Comparison of ENCODE assay signal across 1 cellular context in genomic region chr15:98647026-98647773, GRCh38.
TF ChIP-seq lines count a peak whose summit lies in the region.

No MANE protein-coding gene starts in this region.

TF ChIP-seq in H1, 55 proteins besides CTCF, POLR2A, EP300 and RAD21:
- no peak for TF ChIP-seq GABPA (IDR thresholded peaks at IDR 0.05; ENCODE audit: borderline replicate concordance, insufficient read depth, low read length)
- TF ChIP-seq ASH2L (IDR thresholded peaks at IDR 0.05; ENCODE audit: low read length): peak; percentile 98
- TF ChIP-seq, protein P1, sequence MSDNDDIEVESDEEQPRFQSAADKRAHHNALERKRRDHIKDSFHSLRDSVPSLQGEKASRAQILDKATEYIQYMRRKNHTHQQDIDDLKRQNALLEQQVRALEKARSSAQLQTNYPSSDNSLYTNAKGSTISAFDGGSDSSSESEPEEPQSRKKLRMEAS (IDR thresholded peaks at IDR 0.05): peak; percentile 96
- peak; percentile 54; the same call in 1 of the 2 replicates for TF ChIP-seq USF2 (IDR thresholded peaks at IDR 0.05; ENCODE audit: low read length)
- peak; percentile 43 for TF ChIP-seq KDM4A (IDR thresholded peaks at IDR 0.05; ENCODE audit: low read depth, low read length, severe bottlenecking)
- TF ChIP-seq RBBP5 (IDR thresholded peaks at IDR 0.05; ENCODE audit: borderline replicate concordance, low read depth, low read length): peak; percentile 78
- TF ChIP-seq CEBPB (IDR thresholded peaks at IDR 0.05; ENCODE audit: low read depth, low read length): no peak
- TF ChIP-seq HDAC2 (IDR thresholded peaks at IDR 0.05; ENCODE audit: borderline replicate concordance in 1 of 2, low read depth in 2 of 2, low read length in 2 of 2): peak in 1 of 2 experiments; percentile 92; a peak in 1 of 4 replicates
- TF ChIP-seq CTBP2 (IDR thresholded peaks at IDR 0.05; ENCODE audit: borderline replicate concordance, insufficient read depth, insufficient read length, low read length): peak; percentile 59
- no peak for TF ChIP-seq TCF12 (IDR thresholded peaks at IDR 0.05; ENCODE audit: low read depth, low read length)
- peak; percentile 54 for TF ChIP-seq PHF8 (conservative IDR thresholded peaks at IDR 0.05; ENCODE audit: low read depth, low read length)
- no peak for TF ChIP-seq SIX5 (IDR thresholded peaks at IDR 0.05; ENCODE audit: low read depth, low read length)
- peak; percentile 82 for TF ChIP-seq POLR2AphosphoS5 (IDR thresholded peaks at IDR 0.05; ENCODE audit: low read depth, low read length)
- peak; percentile 76 for TF ChIP-seq E2F6 (IDR thresholded peaks at IDR 0.05)
- peak; percentile 29; the same call in 1 of the 2 replicates for TF ChIP-seq KDM1A (IDR thresholded peaks at IDR 0.05; ENCODE audit: borderline replicate concordance, low read length)
- no peak for TF ChIP-seq SUZ12 (IDR thresholded peaks at IDR 0.05; ENCODE audit: low read length)
- peak in 1 of 2 experiments; percentile 74; a peak in 2 of 4 replicates for TF ChIP-seq SIN3A (conservative IDR thresholded peaks at IDR 0.05 in 1 of 2, IDR thresholded peaks at IDR 0.05 in 1 of 2; ENCODE audit: low read depth in 1 of 2, low read length in 2 of 2)
- no peak; the same call in 1 of the 2 replicates for TF ChIP-seq SP4 (IDR thresholded peaks at IDR 0.05; ENCODE audit: low read length)
- peak; percentile 47; the same call in 1 of the 2 replicates for TF ChIP-seq TAF1 (IDR thresholded peaks at IDR 0.05; ENCODE audit: low read depth, low read length)
- peak; percentile 62; the same call in 1 of the 2 replicates for TF ChIP-seq EGR1 (IDR thresholded peaks at IDR 0.05; ENCODE audit: borderline replicate concordance, low read depth, low read length)
- peak; percentile 30 for TF ChIP-seq SAP30 (IDR thresholded peaks at IDR 0.05; ENCODE audit: insufficient read depth, insufficient replicate concordance, low read length)
